15 cellular contexts compared by ENCODE assay signal in the genomic region with DNA sequence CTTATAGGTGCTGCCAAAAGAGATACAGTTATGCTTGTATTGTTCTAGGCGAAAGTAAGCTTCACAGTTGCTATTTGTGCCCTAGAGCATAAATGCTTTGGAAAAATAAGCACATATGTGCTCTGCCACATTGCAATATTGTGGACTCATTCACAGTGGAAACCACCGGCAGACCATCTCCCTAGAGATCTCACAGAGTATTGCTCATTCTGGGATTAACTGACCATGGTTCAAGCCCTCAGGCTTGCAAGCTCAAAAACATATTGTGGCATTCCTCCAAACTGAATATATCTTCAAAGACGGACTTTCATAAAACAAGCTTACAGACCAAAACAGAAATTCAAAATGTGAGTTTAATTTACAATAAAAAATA.
A peak's percentile ranks its signal among the peaks of the same experiment; 100 is the strongest.
DNase-seq lines count a peak whose midpoint lies in the region; ATAC-seq and TF ChIP-seq lines count a peak whose summit lies in the region.
"Had no signal": no experiment of that assay in that cellular context is flagged by ENCODE, and none has a peak within 500 bp of the region (broad histone marks: within the 10 kb centered on the region; RNA-seq: fewer than 3 reads in every experiment).

No MANE protein-coding gene starts in this region.

- H3K18ac ChIP-seq in mesendoderm (ENCODE audit: low read length), result no peak overlapping the region

- no peak overlapping the region for H2BK5ac ChIP-seq in mesendoderm (ENCODE audit: low read length)

- H3K56ac ChIP-seq in mesendoderm (ENCODE audit: low read length), result no peak overlapping the region

- no peak overlapping the region for H2AK5ac ChIP-seq in mesendoderm (ENCODE audit: low read length)

- WGBS in mesendoderm (ENCODE audit: extremely low coverage, insufficient coverage, low lambda C conversion rate), result no CpG with 5 or more reads among the region's 3 CpGs

- no peak overlapping the region for H3K4me3 ChIP-seq in fibroblast of mammary gland (ENCODE audit: control insufficient read depth, low read depth, low read length)
- H3K4me3 ChIP-seq in mesendoderm (ENCODE audit: low read length), result no peak overlapping the region
- H3K4me3 ChIP-seq: A549, spleen, transverse colon had no signal

- H3K27ac ChIP-seq in mesendoderm (ENCODE audit: low read depth, low read length), result no peak overlapping the region
- H3K27ac ChIP-seq: A549, spleen, transverse colon had no signal

- H3K4me1 ChIP-seq in mesendoderm (ENCODE audit: control insufficient read depth, low read depth, low read length), result no peaks in the 10 kb centered on the region
- H3K4me1 ChIP-seq: A549, spleen, transverse colon had no signal

- H2BK120ac ChIP-seq in mesendoderm (ENCODE audit: low read depth, low read length), result no peak overlapping the region

- H4K8ac ChIP-seq in mesendoderm (ENCODE audit: low read depth, low read length), result no peak overlapping the region

- DNase-seq in NCI-H446 (lab: John Stamatoyannopoulos, UW) (peak; percentile 53 to 91), NCI-H446 treated with DMSO at 0.1 percent for 48 hours (lab: John Stamatoyannopoulos, UW) (no peak), NCI-H524 (lab: John Stamatoyannopoulos, UW) (peak; percentile 65 to 86), fibroblast of mammary gland (ENCODE audit: low read depth) (peak; percentile 91), NCI-H2029 treated with DMSO at 0.1 percent for 48 hours (lab: John Stamatoyannopoulos, UW) (no peak), mesendoderm (no peak)
- DNase-seq in activated effector memory CD4-positive, alpha-beta T cell treated with Interleukin-2 at 50 U/mL for 16 hours, result no peak
- DNase-seq: activated T-cell treated with anti-CD3 and anti-CD28 coated beads, Interleukin-2, amount 50 U/mL, for 1 hour; DND-41; effector memory CD8-positive, alpha-beta T cell; NCI-H187 treated with DMSO at 0.1 percent for 48 hours; spleen; transverse colon had no signal

- H3K9ac ChIP-seq in mesendoderm (ENCODE audit: low read length), result no peak overlapping the region

- ATAC-seq in GM21825 (IDR thresholded peaks at IDR 0.05; ENCODE audit: unreplicated experiment), result no peak
- ATAC-seq: effector memory CD8-positive, alpha-beta T cell had no signal

- no peak overlapping the region for H2BK15ac ChIP-seq in mesendoderm (replicated peaks; ENCODE audit: low read depth)

- no peaks in the 10 kb centered on the region for H3K79me2 ChIP-seq in mesendoderm (ENCODE audit: control insufficient read depth, insufficient read depth, low read length)

- no peaks in the 10 kb centered on the region for H3K36me3 ChIP-seq in mesendoderm (ENCODE audit: control insufficient read depth, insufficient read depth, low read length)
- H3K36me3 ChIP-seq: spleen, transverse colon had no signal

- no peak overlapping the region for H3K23ac ChIP-seq in mesendoderm (ENCODE audit: low read length)

- no peak for TF ChIP-seq CTCF in fibroblast of mammary gland (conservative IDR thresholded peaks at IDR 0.05; ENCODE audit: control insufficient read depth, insufficient read depth, low read depth, low read length)

- no peak overlapping the region for H3K4ac ChIP-seq in mesendoderm (ENCODE audit: low read depth, low read length)

- H3K27me3 ChIP-seq in mesendoderm (ENCODE audit: insufficient read depth, low read length, poor library complexity), result no peaks in the 10 kb centered on the region
- H3K27me3 ChIP-seq: transverse colon had no signal

- H3K79me1 ChIP-seq in mesendoderm (ENCODE audit: low read length), result no peaks in the 10 kb centered on the region

- H4K5ac ChIP-seq in mesendoderm (ENCODE audit: low read length), result no peak overlapping the region

- H3K4me2 ChIP-seq in mesendoderm (ENCODE audit: low read length), result no peak overlapping the region
- H3K4me2 ChIP-seq: A549 had no signal

Comparison
In these comparisons a context has a peak if more than half of its experiments do, and no peak if none do; other contexts are left out.
1. DNase-seq: peak in NCI-H446 (2 of 2), NCI-H524 (2 of 2) and fibroblast of mammary gland (single experiment); none in NCI-H446 treated with DMSO at 0.1 percent for 48 hours (single experiment), NCI-H2029 treated with DMSO at 0.1 percent for 48 hours (single experiment), activated effector memory CD4-positive, alpha-beta T cell treated with Interleukin-2 at 50 U/mL for 16 hours (single experiment) and mesendoderm (single experiment).